1 cellular context compared by ENCODE assay signal in the genomic region with DNA sequence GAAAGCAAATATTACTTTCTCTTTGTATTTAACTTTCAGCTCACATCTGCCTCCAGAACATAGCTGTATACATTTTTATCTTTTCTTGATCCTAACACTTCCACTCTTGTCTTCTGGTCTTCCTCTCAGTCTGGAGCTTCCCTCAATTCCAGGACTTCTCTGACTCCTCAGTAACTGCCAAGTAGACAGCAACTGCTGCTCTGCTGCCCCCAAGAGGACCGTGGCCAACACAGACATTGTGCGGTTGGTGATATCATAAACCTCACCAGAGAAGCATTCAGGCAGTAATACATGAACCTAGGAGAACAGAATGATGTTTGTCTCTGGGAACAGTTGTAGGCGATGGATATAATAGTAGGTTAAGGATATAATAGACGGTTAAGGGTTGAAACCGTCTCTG.
TF ChIP-seq lines count a peak whose summit lies in the region.

No MANE protein-coding gene starts in this region.

TF ChIP-seq in HepG2, 621 proteins besides CTCF, POLR2A, EP300 and RAD21 (continued from another document):
- TF ChIP-seq, protein P1, sequence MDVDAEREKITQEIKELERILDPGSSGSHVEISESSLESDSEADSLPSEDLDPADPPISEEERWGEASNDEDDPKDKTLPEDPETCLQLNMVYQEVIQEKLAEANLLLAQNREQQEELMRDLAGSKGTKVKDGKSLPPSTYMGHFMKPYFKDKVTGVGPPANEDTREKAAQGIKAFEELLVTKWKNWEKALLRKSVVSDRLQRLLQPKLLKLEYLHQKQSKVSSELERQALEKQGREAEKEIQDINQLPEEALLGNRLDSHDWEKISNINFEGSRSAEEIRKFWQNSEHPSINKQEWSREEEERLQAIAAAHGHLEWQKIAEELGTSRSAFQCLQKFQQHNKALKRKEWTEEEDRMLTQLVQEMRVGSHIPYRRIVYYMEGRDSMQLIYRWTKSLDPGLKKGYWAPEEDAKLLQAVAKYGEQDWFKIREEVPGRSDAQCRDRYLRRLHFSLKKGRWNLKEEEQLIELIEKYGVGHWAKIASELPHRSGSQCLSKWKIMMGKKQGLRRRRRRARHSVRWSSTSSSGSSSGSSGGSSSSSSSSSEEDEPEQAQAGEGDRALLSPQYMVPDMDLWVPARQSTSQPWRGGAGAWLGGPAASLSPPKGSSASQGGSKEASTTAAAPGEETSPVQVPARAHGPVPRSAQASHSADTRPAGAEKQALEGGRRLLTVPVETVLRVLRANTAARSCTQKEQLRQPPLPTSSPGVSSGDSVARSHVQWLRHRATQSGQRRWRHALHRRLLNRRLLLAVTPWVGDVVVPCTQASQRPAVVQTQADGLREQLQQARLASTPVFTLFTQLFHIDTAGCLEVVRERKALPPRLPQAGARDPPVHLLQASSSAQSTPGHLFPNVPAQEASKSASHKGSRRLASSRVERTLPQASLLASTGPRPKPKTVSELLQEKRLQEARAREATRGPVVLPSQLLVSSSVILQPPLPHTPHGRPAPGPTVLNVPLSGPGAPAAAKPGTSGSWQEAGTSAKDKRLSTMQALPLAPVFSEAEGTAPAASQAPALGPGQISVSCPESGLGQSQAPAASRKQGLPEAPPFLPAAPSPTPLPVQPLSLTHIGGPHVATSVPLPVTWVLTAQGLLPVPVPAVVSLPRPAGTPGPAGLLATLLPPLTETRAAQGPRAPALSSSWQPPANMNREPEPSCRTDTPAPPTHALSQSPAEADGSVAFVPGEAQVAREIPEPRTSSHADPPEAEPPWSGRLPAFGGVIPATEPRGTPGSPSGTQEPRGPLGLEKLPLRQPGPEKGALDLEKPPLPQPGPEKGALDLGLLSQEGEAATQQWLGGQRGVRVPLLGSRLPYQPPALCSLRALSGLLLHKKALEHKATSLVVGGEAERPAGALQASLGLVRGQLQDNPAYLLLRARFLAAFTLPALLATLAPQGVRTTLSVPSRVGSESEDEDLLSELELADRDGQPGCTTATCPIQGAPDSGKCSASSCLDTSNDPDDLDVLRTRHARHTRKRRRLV (CRISPR knock-in tag; IDR thresholded peaks at IDR 0.05) = no peak
- no peak for TF ChIP-seq ZKSCAN8 (CRISPR knock-in tag; IDR thresholded peaks at IDR 0.05; ENCODE audit: borderline replicate concordance)
- no peak for TF ChIP-seq CC2D1A (CRISPR knock-in tag; IDR thresholded peaks at IDR 0.05)
- TF ChIP-seq GFI1 (CRISPR knock-in tag; IDR thresholded peaks at IDR 0.05; ENCODE audit: borderline replicate concordance) = no peak
- TF ChIP-seq ZNF292 (CRISPR knock-in tag; IDR thresholded peaks at IDR 0.05; ENCODE audit: borderline replicate concordance, low read depth) = no peak
- no peak for TF ChIP-seq YEATS4 (CRISPR knock-in tag; IDR thresholded peaks at IDR 0.05; ENCODE audit: borderline replicate concordance)
- no peak for TF ChIP-seq ZNF839 (CRISPR knock-in tag; IDR thresholded peaks at IDR 0.05; ENCODE audit: borderline replicate concordance)
- TF ChIP-seq HOXA3 (CRISPR knock-in tag; IDR thresholded peaks at IDR 0.05) = no peak
